11 cellular contexts compared by ENCODE assay signal in genomic region chr7:106723398-106723797, GRCh38.
"Had no signal": no experiment of that assay in that cellular context is flagged by ENCODE, and none has a peak within 500 bp of the region (broad histone marks: within the 10 kb centered on the region; RNA-seq: fewer than 3 reads in every experiment).

No MANE protein-coding gene starts in this region.

- DNase-seq: activated CD8-positive, alpha-beta memory T cell treated with anti-CD3 and anti-CD28 coated beads for 24 hours; esophagus squamous epithelium; foreskin fibroblast; left colon; nephron progenitor cell; spleen; stimulated activated naive CD8-positive, alpha-beta T cell treated with anti-CD3 and anti-CD28 coated beads, Interleukin-15, amount 100 ng/mL, for 72 hours; T-helper 17 cell had no signal

- H3K36me3 ChIP-seq: esophagus squamous epithelium, spleen, thoracic aorta had no signal

- H3K27ac Mint-ChIP-seq: nephron progenitor cell, T-helper 17 cell had no signal

- H3K4me3 ChIP-seq: esophagus squamous epithelium, spleen, thoracic aorta had no signal

- H3K27ac ChIP-seq: esophagus squamous epithelium, spleen, thoracic aorta had no signal

- H3K4me1 Mint-ChIP-seq: nephron progenitor cell, T-helper 17 cell had no signal

- H3K9me3 ChIP-seq: esophagus squamous epithelium, spleen, thoracic aorta had no signal

- H3K4me3 Mint-ChIP-seq: nephron progenitor cell; stimulated activated naive CD8-positive, alpha-beta T cell treated with anti-CD3 and anti-CD28 coated beads, Interleukin-15, amount 100 ng/mL, for 72 hours; T-helper 17 cell had no signal

- ATAC-seq: activated CD4-positive, CD25-positive, alpha-beta regulatory T cell treated with anti-CD3 and anti-CD28 coated beads, Interleukin-2, amount 50 U/mL, for 24 hours; left colon; sciatic nerve; stimulated activated naive CD8-positive, alpha-beta T cell treated with anti-CD3 and anti-CD28 coated beads, Interleukin-15, amount 100 ng/mL, for 72 hours; T-helper 17 cell had no signal

- H3K27me3 Mint-ChIP-seq: T-helper 17 cell had no signal

- H3K27me3 ChIP-seq: esophagus squamous epithelium, spleen had no signal
